ENCODE assay signal across 8 cellular contexts in the genomic region with DNA sequence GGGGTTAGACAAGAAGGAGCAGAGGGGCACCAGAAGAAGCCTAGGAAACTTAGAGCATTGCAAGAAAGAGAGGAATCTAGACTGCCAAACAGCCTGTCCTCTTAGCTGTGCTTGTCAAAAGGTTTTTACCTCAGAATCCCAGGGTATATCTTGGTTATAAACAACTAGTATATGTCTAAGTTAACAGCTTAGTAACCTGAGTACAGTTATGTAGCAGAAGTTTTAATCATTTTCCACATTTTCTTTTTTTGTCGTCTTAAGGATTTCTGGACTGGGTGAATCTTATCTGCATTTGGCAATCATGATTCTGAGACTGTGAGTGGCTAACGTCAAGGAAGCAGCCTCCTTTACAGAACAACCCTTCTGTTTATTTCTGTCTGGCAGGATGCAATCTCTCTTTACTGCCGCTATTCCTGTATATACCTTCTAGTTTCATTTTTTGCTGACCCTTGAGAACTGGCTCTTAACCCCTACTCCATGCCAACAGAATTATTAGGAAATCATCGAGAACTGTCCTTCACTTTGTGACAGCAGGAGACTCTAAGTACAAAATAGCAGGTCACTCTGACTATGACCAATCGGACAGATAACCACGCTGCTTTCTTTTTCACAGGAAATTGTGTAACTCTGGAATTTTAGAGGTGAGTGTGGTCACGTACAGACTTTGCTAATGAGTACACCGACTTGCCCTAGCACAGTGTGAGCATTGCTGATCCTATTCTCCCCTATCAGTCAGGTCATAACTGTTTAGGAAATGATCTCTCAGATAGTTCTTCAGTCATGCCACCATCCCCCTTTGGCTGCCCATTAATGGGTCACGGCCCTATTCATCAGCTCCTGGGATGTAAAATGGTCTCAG.
DNase-seq lines count a peak whose midpoint lies in the region; ATAC-seq lines count a peak whose summit lies in the region.

No MANE protein-coding gene starts in this region.

- peak; percentile 30 for DNase-seq in stimulated activated CD4-positive, alpha-beta T cell treated with anti-CD3 and anti-CD28 coated beads, Interleukin-15, amount 100 ng/mL, for 24 hours
- DNase-seq in stimulated activated CD4-positive, alpha-beta T cell treated with anti-CD3 and anti-CD28 coated beads, Interleukin-12 subunit alpha, Interleukin-12 subunit beta, amount 100 ng/mL, for 4 hours = no peak
- DNase-seq in NOMO-1 treated with DMSO at 0.1 percent for 48 hours (lab: John Stamatoyannopoulos, UW; ENCODE audit: unreplicated experiment) (peak; percentile 68), astrocyte of the hippocampus (ENCODE audit: low read depth, low spot score) (peak; percentile 78), kidney glomerular epithelial cell (lab: John Stamatoyannopoulos, UW) (peak; percentile 92), Kasumi-1 (lab: John Stamatoyannopoulos, UW) (no peak)
- peak; percentile 13 for DNase-seq in stimulated activated naive B cell treated with anti-CD40 and anti-IgM and Interleukin-4, amounts not matched to agents 10 μg/mL and 1 μg/mL and 100 μg/mL, for 72 hours

- peaks cover 0 to 2% of the 10 kb centered on the region in 2 donors for H3K9me3 Mint-ChIP-seq in stimulated activated naive B cell treated with anti-CD40 and anti-IgM and Interleukin-4, amounts not matched to agents 10 μg/mL and 1 μg/mL and 100 μg/mL, for 72 hours

- peak; percentile 97 for ATAC-seq in HG02870 (IDR thresholded peaks at IDR 0.05; ENCODE audit: unreplicated experiment)
- peak; percentile 89 to 96 for ATAC-seq in stimulated activated naive B cell treated with anti-CD40 and anti-IgM and Interleukin-4, amounts not matched to agents 10 μg/mL and 1 μg/mL and 100 μg/mL, for 72 hours (replicated peaks)

- H3K36me3 Mint-ChIP-seq in stimulated activated naive B cell treated with anti-CD40 and anti-IgM and Interleukin-4, amounts not matched to agents 10 μg/mL and 1 μg/mL and 100 μg/mL, for 72 hours = no peaks in the 10 kb centered on the region

- peaks cover 16 to 21% of the 10 kb centered on the region in 2 donors for H3K4me1 Mint-ChIP-seq in stimulated activated naive B cell treated with anti-CD40 and anti-IgM and Interleukin-4, amounts not matched to agents 10 μg/mL and 1 μg/mL and 100 μg/mL, for 72 hours

- H3K4me3 Mint-ChIP-seq in stimulated activated naive B cell treated with anti-CD40 and anti-IgM and Interleukin-4, amounts not matched to agents 10 μg/mL and 1 μg/mL and 100 μg/mL, for 72 hours = peak overlapping the region; percentile 75 to 86

- peak overlapping the region; percentile 67 for H3K27ac Mint-ChIP-seq in stimulated activated naive B cell treated with anti-CD40 and anti-IgM and Interleukin-4, amounts not matched to agents 10 μg/mL and 1 μg/mL and 100 μg/mL, for 72 hours

- no peaks in the 10 kb centered on the region for H3K27me3 Mint-ChIP-seq in stimulated activated naive B cell treated with anti-CD40 and anti-IgM and Interleukin-4, amounts not matched to agents 10 μg/mL and 1 μg/mL and 100 μg/mL, for 72 hours

Comparison
In these comparisons a context has a peak if more than half of its experiments do, and no peak if none do; other contexts are left out.
1. DNase-seq: peak in stimulated activated CD4-positive, alpha-beta T cell treated with anti-CD3 and anti-CD28 coated beads, Interleukin-15, amount 100 ng/mL, for 24 hours (single experiment), NOMO-1 treated with DMSO at 0.1 percent for 48 hours (single experiment), astrocyte of the hippocampus (single experiment), kidney glomerular epithelial cell (single experiment) and stimulated activated naive B cell treated with anti-CD40 and anti-IgM and Interleukin-4, amounts not matched to agents 10 μg/mL and 1 μg/mL and 100 μg/mL, for 72 hours (single experiment); none in stimulated activated CD4-positive, alpha-beta T cell treated with anti-CD3 and anti-CD28 coated beads, Interleukin-12 subunit alpha, Interleukin-12 subunit beta, amount 100 ng/mL, for 4 hours (single experiment) and Kasumi-1 (0 of 2).